Comparison of ENCODE assay signal across 1 cellular context in genomic region chr1:146051452-146051852, GRCh38.
TF ChIP-seq lines count a peak whose summit lies in the region.

No MANE protein-coding gene starts in this region.

TF ChIP-seq in GM12878, 131 proteins besides CTCF, POLR2A, EP300 and RAD21 (continued from another document):
- TF ChIP-seq, protein P1, sequence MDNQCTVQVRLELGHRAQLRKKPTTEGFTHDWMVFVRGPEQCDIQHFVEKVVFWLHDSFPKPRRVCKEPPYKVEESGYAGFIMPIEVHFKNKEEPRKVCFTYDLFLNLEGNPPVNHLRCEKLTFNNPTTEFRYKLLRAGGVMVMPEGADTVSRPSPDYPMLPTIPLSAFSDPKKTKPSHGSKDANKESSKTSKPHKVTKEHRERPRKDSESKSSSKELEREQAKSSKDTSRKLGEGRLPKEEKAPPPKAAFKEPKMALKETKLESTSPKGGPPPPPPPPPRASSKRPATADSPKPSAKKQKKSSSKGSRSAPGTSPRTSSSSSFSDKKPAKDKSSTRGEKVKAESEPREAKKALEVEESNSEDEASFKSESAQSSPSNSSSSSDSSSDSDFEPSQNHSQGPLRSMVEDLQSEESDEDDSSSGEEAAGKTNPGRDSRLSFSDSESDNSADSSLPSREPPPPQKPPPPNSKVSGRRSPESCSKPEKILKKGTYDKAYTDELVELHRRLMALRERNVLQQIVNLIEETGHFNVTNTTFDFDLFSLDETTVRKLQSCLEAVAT (IDR thresholded peaks at IDR 0.05): 0 out of 2 replicates have a peak, but pooled peaks have one; percentile 49
- TF ChIP-seq, protein P2, sequence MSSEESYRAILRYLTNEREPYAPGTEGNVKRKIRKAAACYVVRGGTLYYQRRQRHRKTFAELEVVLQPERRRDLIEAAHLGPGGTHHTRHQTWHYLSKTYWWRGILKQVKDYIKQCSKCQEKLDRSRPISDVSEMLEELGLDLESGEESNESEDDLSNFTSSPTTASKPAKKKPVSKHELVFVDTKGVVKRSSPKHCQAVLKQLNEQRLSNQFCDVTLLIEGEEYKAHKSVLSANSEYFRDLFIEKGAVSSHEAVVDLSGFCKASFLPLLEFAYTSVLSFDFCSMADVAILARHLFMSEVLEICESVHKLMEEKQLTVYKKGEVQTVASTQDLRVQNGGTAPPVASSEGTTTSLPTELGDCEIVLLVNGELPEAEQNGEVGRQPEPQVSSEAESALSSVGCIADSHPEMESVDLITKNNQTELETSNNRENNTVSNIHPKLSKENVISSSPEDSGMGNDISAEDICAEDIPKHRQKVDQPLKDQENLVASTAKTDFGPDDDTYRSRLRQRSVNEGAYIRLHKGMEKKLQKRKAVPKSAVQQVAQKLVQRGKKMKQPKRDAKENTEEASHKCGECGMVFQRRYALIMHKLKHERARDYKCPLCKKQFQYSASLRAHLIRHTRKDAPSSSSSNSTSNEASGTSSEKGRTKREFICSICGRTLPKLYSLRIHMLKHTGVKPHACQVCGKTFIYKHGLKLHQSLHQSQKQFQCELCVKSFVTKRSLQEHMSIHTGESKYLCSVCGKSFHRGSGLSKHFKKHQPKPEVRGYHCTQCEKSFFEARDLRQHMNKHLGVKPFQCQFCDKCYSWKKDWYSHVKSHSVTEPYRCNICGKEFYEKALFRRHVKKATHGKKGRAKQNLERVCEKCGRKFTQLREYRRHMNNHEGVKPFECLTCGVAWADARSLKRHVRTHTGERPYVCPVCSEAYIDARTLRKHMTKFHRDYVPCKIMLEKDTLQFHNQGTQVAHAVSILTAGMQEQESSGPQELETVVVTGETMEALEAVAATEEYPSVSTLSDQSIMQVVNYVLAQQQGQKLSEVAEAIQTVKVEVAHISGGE (CRISPR knock-in tag; IDR thresholded peaks at IDR 0.05): no peak
- TF ChIP-seq STAT3 (IDR thresholded peaks at IDR 0.05; ENCODE audit: low read depth, low read length) (no peak), NR2F1 (conservative IDR thresholded peaks at IDR 0.05) (peak; percentile 29; the same call in 1 of the 2 replicates)
- TF ChIP-seq, protein P3, sequence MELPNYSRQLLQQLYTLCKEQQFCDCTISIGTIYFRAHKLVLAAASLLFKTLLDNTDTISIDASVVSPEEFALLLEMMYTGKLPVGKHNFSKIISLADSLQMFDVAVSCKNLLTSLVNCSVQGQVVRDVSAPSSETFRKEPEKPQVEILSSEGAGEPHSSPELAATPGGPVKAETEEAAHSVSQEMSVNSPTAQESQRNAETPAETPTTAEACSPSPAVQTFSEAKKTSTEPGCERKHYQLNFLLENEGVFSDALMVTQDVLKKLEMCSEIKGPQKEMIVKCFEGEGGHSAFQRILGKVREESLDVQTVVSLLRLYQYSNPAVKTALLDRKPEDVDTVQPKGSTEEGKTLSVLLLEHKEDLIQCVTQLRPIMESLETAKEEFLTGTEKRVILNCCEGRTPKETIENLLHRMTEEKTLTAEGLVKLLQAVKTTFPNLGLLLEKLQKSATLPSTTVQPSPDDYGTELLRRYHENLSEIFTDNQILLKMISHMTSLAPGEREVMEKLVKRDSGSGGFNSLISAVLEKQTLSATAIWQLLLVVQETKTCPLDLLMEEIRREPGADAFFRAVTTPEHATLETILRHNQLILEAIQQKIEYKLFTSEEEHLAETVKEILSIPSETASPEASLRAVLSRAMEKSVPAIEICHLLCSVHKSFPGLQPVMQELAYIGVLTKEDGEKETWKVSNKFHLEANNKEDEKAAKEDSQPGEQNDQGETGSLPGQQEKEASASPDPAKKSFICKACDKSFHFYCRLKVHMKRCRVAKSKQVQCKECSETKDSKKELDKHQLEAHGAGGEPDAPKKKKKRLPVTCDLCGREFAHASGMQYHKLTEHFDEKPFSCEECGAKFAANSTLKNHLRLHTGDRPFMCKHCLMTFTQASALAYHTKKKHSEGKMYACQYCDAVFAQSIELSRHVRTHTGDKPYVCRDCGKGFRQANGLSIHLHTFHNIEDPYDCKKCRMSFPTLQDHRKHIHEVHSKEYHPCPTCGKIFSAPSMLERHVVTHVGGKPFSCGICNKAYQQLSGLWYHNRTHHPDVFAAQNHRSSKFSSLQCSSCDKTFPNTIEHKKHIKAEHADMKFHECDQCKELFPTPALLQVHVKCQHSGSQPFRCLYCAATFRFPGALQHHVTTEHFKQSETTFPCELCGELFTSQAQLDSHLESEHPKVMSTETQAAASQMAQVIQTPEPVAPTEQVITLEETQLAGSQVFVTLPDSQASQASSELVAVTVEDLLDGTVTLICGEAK (IDR thresholded peaks at IDR 0.05; ENCODE audit: borderline replicate concordance): no peak
